Comparison of ENCODE assay signal across 16 cellular contexts in the genomic region with DNA sequence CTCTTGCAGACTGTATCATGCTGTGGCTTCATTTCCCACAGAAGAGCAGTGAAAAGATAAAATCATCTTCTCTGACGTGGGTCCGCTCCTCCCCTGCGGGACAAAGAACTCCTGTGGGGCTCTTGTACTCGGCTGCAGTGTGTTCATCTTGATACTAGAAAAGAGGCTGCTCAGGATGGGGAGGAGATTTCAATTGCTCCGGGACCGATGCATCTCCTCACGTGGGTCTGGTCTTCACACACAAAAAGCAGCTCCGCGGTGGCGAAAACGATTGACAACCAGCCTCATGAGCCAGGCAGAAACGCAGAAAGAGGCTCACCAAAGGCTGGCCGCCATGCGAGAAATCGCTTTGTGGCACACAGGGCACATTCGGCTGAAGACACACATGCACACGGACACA. TPM values are rescaled to one million over a fixed set of nuclear protein-coding genes. Genes with fewer than 3 reads are reported as not detected.
DNase-seq lines count a peak whose midpoint lies in the region; ATAC-seq and TF ChIP-seq lines count a peak whose summit lies in the region.
"Had no signal": no experiment of that assay in that cellular context is flagged by ENCODE, and none has a peak within 500 bp of the region (broad histone marks: within the 10 kb centered on the region; RNA-seq: fewer than 3 reads in every experiment).

No MANE protein-coding gene starts in this region.

- in situ Hi-C loops in G401 (cut with HindIII; ENCODE audit: low sequenced_read_pairs): no loop called here

- no peak overlapping the region for H3K27ac ChIP-seq in A673 (ENCODE audit: low read depth, low read length, poor library complexity, severe bottlenecking)
- H3K27ac ChIP-seq: SJCRH30 had no signal

- H3K27ac Mint-ChIP-seq in endothelial cell (ENCODE audit: unreplicated experiment): peak overlapping the region; percentile 49
- H3K27ac Mint-ChIP-seq: CD8-positive, alpha-beta T cell had no signal

- no TSS peak for BruUV-seq in A673 (replicated peaks; lab: Mats Ljungman, UMichigan)

- peak overlapping the region; percentile 66 for H3K4me3 Mint-ChIP-seq in endothelial cell (ENCODE audit: unreplicated experiment)
- H3K4me3 Mint-ChIP-seq: CD8-positive, alpha-beta T cell had no signal

- no peaks in the 10 kb centered on the region for H3K4me1 ChIP-seq in A673 (ENCODE audit: insufficient read depth, low read length, poor library complexity, severe bottlenecking)
- H3K4me1 ChIP-seq: SJCRH30 had no signal

- TF ChIP-seq CTCF in endothelial cell (IDR thresholded peaks at IDR 0.05; ENCODE audit: unreplicated experiment) (no peak), A673 (conservative IDR thresholded peaks at IDR 0.05; ENCODE audit: low read depth, low read length) (no peak)

- H3K4me1 Mint-ChIP-seq in endothelial cell (ENCODE audit: unreplicated experiment): peaks cover 14% of the 10 kb centered on the region

- H3K36me3 Mint-ChIP-seq in endothelial cell (ENCODE audit: low read depth, unreplicated experiment): peaks cover 41% of the 10 kb centered on the region
- H3K36me3 Mint-ChIP-seq: CD8-positive, alpha-beta T cell had no signal

- H3K27me3 Mint-ChIP-seq in endothelial cell (ENCODE audit: unreplicated experiment): peaks cover 46% of the 10 kb centered on the region

- peaks cover 22% of the 10 kb centered on the region for H3K9me3 ChIP-seq in A673 (ENCODE audit: low read depth, low read length, poor library complexity, severe bottlenecking)
- H3K9me3 ChIP-seq: SJCRH30 had no signal

- peak; percentile 39 for DNase-seq in activated CD8-positive, alpha-beta memory T cell treated with anti-CD3 and anti-CD28 coated beads, Interleukin-2, amount 50 U/mL, for 48 hours
- no peak for DNase-seq in activated CD8-positive, alpha-beta memory T cell treated with anti-CD3 and anti-CD28 coated beads for 24 hours
- DNase-seq in G401 (ENCODE audit: low spot score) (peak; percentile 45), endothelial cell (ENCODE audit: low spot score) (no peak), sciatic nerve (ENCODE audit: low spot score) (peak; percentile 45), NCI-H2196 treated with DMSO at 0.1 percent for 48 hours (lab: John Stamatoyannopoulos, UW; ENCODE audit: unreplicated experiment) (no peak), NCI-H82 (lab: John Stamatoyannopoulos, UW) (no peak), A673 (ENCODE audit: low spot score) (no peak)
- DNase-seq: CD8-positive, alpha-beta T cell; DMS53; EL; MV-4-11; NCI-H1694 treated with DMSO at 0.1 percent for 48 hours; NCI-H510A; SJCRH30 had no signal

- H3K4me3 ChIP-seq in A673 (ENCODE audit: low read depth, low read length, poor library complexity, severe bottlenecking): no peak overlapping the region
- H3K4me3 ChIP-seq: SJCRH30 had no signal

- ATAC-seq in sciatic nerve: no peak
- ATAC-seq: CD8-positive, alpha-beta T cell had no signal

- intact Hi-C loops in sciatic nerve (cut with DNase I): no loop called here
- intact Hi-C loops in A673 (cut with micrococcal nuclease; ENCODE audit: unreplicated experiment): no loop called here

- POLR2A ChIA-PET in A673 (lab: Charles Lee; ENCODE audit: low non-redundant PET): no interaction called here

- CTCF ChIA-PET in A673 (lab: Charles Lee): no interaction called here

- H3K27me3 ChIP-seq in A673 (replicated peaks; ENCODE audit: insufficient read depth, low read depth, low read length, poor library complexity): no peaks in the 10 kb centered on the region

- H3K9me3 Mint-ChIP-seq in endothelial cell (ENCODE audit: unreplicated experiment): peaks cover 60% of the 10 kb centered on the region

- no peaks in the 10 kb centered on the region for H3K36me3 ChIP-seq in A673 (ENCODE audit: insufficient read depth, low read length, poor library complexity, severe bottlenecking)
- H3K36me3 ChIP-seq: SJCRH30 had no signal

RNA-seq across cellular contexts. Expression of a gene that starts 14.4 kb away (rescaled TPM):
- not detected in 2 replicates for total RNA-seq in G401 (2014; rRNA removed; shearing (Covaris generic))
- not detected for total RNA-seq in endothelial cell (ENCODE audit: unreplicated experiment)
- total RNA-seq in sciatic nerve: not detected
- total RNA-seq in A673 (2021): not detected in 2 replicates
- total RNA-seq: CD8-positive, alpha-beta T cell; H1; SJCRH30 had no signal

Comparison
In these comparisons a context has a peak if more than half of its experiments do, and no peak if none do; other contexts are left out.
1. DNase-seq: peak in activated CD8-positive, alpha-beta memory T cell treated with anti-CD3 and anti-CD28 coated beads, Interleukin-2, amount 50 U/mL, for 48 hours (single experiment), G401 (single experiment) and sciatic nerve (single experiment); none in activated CD8-positive, alpha-beta memory T cell treated with anti-CD3 and anti-CD28 coated beads for 24 hours (single experiment), endothelial cell (single experiment), NCI-H2196 treated with DMSO at 0.1 percent for 48 hours (single experiment), NCI-H82 (single experiment) and A673 (single experiment).